In the genomic region with DNA sequence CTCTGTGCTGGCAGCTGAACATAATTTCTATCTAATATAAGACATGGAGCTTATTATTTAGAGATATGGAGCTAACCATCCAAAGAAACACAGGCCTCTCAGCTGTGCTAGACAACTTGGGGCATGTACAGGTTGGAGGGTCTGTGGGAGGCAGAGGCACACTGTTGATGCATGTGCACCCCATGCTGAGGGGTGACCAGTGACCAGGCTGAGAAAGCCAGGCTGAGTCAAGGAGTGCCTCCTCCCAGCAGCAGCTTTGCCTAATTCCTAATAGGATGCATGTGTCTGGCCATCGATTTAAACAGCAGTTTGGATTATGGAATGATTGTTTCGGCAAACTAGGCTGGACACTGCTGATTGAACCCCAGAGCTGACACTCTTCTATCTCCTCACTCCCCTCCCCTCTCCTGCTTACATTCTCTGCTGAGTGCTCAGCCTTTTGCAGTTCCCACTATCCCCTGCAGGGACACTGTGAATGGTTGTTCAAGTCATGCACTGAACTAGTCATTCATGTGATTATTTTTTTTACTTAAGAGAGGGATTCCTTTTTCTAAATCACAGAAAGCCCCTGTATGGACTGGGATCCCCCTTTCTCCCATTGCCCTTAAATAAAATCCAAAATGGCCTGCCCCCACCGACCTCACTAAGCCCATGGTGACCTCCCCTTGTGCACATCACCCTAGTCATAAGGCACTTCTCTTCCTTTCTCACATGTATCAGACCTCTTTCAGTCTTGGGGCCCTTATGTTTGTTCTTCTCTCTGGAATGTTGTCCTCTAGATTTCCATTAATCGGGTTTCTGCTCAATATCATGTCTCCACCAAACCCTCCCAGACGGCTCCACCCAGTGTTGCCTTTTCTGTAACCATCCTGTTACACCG, we compare ENCODE assay signal across 10 cellular contexts.
DNase-seq lines count a peak whose midpoint lies in the region; ATAC-seq and TF ChIP-seq lines count a peak whose summit lies in the region.
"Had no signal": no experiment of that assay in that cellular context is flagged by ENCODE, and none has a peak within 500 bp of the region (broad histone marks: within the 10 kb centered on the region; RNA-seq: fewer than 3 reads in every experiment).

No MANE protein-coding gene starts in this region.

- 62% methylated on average over 6 of the region's 6 CpGs for WGBS in hepatocyte (ENCODE audit: low lambda C conversion rate, missing lambda C conversion rate)
- WGBS in tibial nerve, 2 donors, result 77 to 84% methylated on average over 6 of the region's 6 CpGs

- peak; percentile 84 for ATAC-seq in activated CD8-positive, alpha-beta T cell treated with anti-CD3 and anti-CD28 coated beads for 36 hours

- H3K9me3 ChIP-seq in hepatocyte (ENCODE audit: low read depth), result no peaks in the 10 kb centered on the region
- H3K9me3 ChIP-seq in tibial nerve, result no peaks in the 10 kb centered on the region

- no peak for TF ChIP-seq EP300 in tibial nerve (IDR thresholded peaks at IDR 0.05)

- H3K9me3 Mint-ChIP-seq in activated CD8-positive, alpha-beta T cell treated with anti-CD3 and anti-CD28 coated beads for 36 hours, result no peaks in the 10 kb centered on the region
- H3K9me3 Mint-ChIP-seq: memory B cell, T-cell had no signal

- H3K9me2 ChIP-seq in hepatocyte (replicated peaks; ENCODE audit: insufficient read depth), result no peaks in the 10 kb centered on the region

- H3K4me3 Mint-ChIP-seq in activated CD8-positive, alpha-beta T cell treated with anti-CD3 and anti-CD28 coated beads for 36 hours, result no peak overlapping the region
- H3K4me3 Mint-ChIP-seq: memory B cell, T-cell had no signal

- H3K36me3 Mint-ChIP-seq in activated CD8-positive, alpha-beta T cell treated with anti-CD3 and anti-CD28 coated beads for 36 hours (ENCODE audit: low read depth), result no peaks in the 10 kb centered on the region
- H3K36me3 Mint-ChIP-seq: memory B cell, T-cell had no signal

- no peaks in the 10 kb centered on the region for H3K27me3 ChIP-seq in hepatocyte
- no peaks in the 10 kb centered on the region for H3K27me3 ChIP-seq in tibial nerve

- no peak overlapping the region for H3K27ac Mint-ChIP-seq in activated CD8-positive, alpha-beta T cell treated with anti-CD3 and anti-CD28 coated beads for 36 hours
- H3K27ac Mint-ChIP-seq: memory B cell, T-cell had no signal

- no peaks in the 10 kb centered on the region for H3K27me3 Mint-ChIP-seq in activated CD8-positive, alpha-beta T cell treated with anti-CD3 and anti-CD28 coated beads for 36 hours

- intact Hi-C loops in activated CD8-positive, alpha-beta T cell treated with anti-CD3 and anti-CD28 coated beads for 36 hours (cut with micrococcal nuclease), result no loop called here

- no peak overlapping the region for H3K4me2 ChIP-seq in hepatocyte

- no peaks in the 10 kb centered on the region for H3K79me2 ChIP-seq in hepatocyte

- H3K36me3 ChIP-seq in hepatocyte (replicated peaks; ENCODE audit: insufficient read depth, low read depth) (no peaks in the 10 kb centered on the region), tibial nerve (no peaks in the 10 kb centered on the region)

- POLR2A ChIA-PET in HEK293T (lab: Yijun Ruan, JAX), result no interaction called here
- POLR2A ChIA-PET in activated CD8-positive, alpha-beta T cell treated with anti-CD3 and anti-CD28 coated beads for 36 hours (lab: Charles Lee), result no interaction called here

- no peaks in the 10 kb centered on the region for H4K20me1 ChIP-seq in hepatocyte (ENCODE audit: insufficient read depth, poor library complexity, severe bottlenecking)

- no peak for TF ChIP-seq POLR2A in tibial nerve (IDR thresholded peaks at IDR 0.05)

- DNase-seq in DMS53 (lab: John Stamatoyannopoulos, UW), result peak; percentile 43
- no peak for DNase-seq in DMS53 treated with DMSO at 0.1 percent for 48 hours (lab: John Stamatoyannopoulos, UW; ENCODE audit: unreplicated experiment)
- peak; percentile 63 for DNase-seq in HEK293T (ENCODE audit: extremely low spot score)
- DNase-seq in activated CD8-positive, alpha-beta T cell treated with anti-CD3 and anti-CD28 coated beads for 36 hours, result peak; percentile 54
- DNase-seq in hepatocyte (ENCODE audit: low spot score), result peak; percentile 74
- DNase-seq in tibial nerve (ENCODE audit: low spot score in 2 of 2), result no peak
- no peak for DNase-seq in activated gamma-delta T cell treated with Interleukin-2 at 50 U/mL for 16 hours
- DNase-seq in NCI-H1436 treated with DMSO at 0.1 percent for 48 hours (lab: John Stamatoyannopoulos, UW), result no peak

- CTCF ChIA-PET in HEK293T (lab: Yijun Ruan, JAX), result no interaction called here
- CTCF ChIA-PET in activated CD8-positive, alpha-beta T cell treated with anti-CD3 and anti-CD28 coated beads for 36 hours (lab: Charles Lee), result interaction anchor here (0.8 to 1.5 kb wide), 2 partner anchors 10 to 14 kb away, joined by 3 read pairs; no protein-coding TSS in a partner anchor

- no peaks in the 10 kb centered on the region for H3K4me1 Mint-ChIP-seq in activated CD8-positive, alpha-beta T cell treated with anti-CD3 and anti-CD28 coated beads for 36 hours (ENCODE audit: low read depth)
- H3K4me1 Mint-ChIP-seq: memory B cell had no signal

- H2AFZ ChIP-seq in hepatocyte, result no peak overlapping the region

- H3K4me3 ChIP-seq in hepatocyte (no peak overlapping the region), tibial nerve (no peak overlapping the region)

- TF ChIP-seq CTCF in activated CD8-positive, alpha-beta T cell treated with anti-CD3 and anti-CD28 coated beads for 36 hours (IDR thresholded peaks at IDR 0.05), result peak; percentile 53
- TF ChIP-seq CTCF in hepatocyte (IDR thresholded peaks at IDR 0.05; ENCODE audit: poor library complexity), result peak; percentile 45
- peak; percentile 18 to 64 (median 34) for TF ChIP-seq CTCF in tibial nerve (IDR thresholded peaks at IDR 0.05)

- peaks cover 44% of the 10 kb centered on the region for H3K4me1 ChIP-seq in hepatocyte (ENCODE audit: insufficient read depth)
- H3K4me1 ChIP-seq in tibial nerve, result peaks cover 0 to 31% (median 2%) of the 10 kb centered on the region in 4 donors

- H3K27ac ChIP-seq in hepatocyte (peak overlapping the region; percentile 89), tibial nerve (no peak overlapping the region)

TF ChIP-seq in HEK293T, 16 proteins besides CTCF, POLR2A, EP300 and RAD21:
- TF ChIP-seq, protein P1, sequence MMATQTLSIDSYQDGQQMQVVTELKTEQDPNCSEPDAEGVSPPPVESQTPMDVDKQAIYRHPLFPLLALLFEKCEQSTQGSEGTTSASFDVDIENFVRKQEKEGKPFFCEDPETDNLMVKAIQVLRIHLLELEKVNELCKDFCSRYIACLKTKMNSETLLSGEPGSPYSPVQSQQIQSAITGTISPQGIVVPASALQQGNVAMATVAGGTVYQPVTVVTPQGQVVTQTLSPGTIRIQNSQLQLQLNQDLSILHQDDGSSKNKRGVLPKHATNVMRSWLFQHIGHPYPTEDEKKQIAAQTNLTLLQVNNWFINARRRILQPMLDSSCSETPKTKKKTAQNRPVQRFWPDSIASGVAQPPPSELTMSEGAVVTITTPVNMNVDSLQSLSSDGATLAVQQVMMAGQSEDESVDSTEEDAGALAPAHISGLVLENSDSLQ (IDR thresholded peaks at IDR 0.05), result no peak
- no peak for TF ChIP-seq NFRKB (IDR thresholded peaks at IDR 0.05)
- no peak for TF ChIP-seq L3MBTL2 (conservative IDR thresholded peaks at IDR 0.05)
- no peak for TF ChIP-seq FOXM1 (IDR thresholded peaks at IDR 0.05; ENCODE audit: borderline replicate concordance)
- TF ChIP-seq BHLHE40 (IDR thresholded peaks at IDR 0.05; ENCODE audit: borderline replicate concordance), result no peak
- no peak for TF ChIP-seq SUZ12 (IDR thresholded peaks at IDR 0.05)
- TF ChIP-seq CTBP1 (IDR thresholded peaks at IDR 0.05; ENCODE audit: borderline replicate concordance), result no peak
- no peak for TF ChIP-seq SP1 (IDR thresholded peaks at IDR 0.05)
- no peak for TF ChIP-seq FOXK2 (IDR thresholded peaks at IDR 0.05)
- TF ChIP-seq LEF1 (IDR thresholded peaks at IDR 0.05; ENCODE audit: borderline replicate concordance), result no peak
- TF ChIP-seq HDGF (IDR thresholded peaks at IDR 0.05; ENCODE audit: borderline replicate concordance), result no peak
- no peak for TF ChIP-seq FOXA1 (IDR thresholded peaks at IDR 0.05)
- no peak for TF ChIP-seq TARDBP (IDR thresholded peaks at IDR 0.05)
- TF ChIP-seq ELF4 (IDR thresholded peaks at IDR 0.05), result no peak
- no peak for TF ChIP-seq ARNT (IDR thresholded peaks at IDR 0.05)
- no peak for TF ChIP-seq ZNF384 (IDR thresholded peaks at IDR 0.05)
TF ChIP-seq in HEK293T: peak in this region for 0.

Comparison
In these comparisons a context has a peak if more than half of its experiments do, and no peak if none do; other contexts are left out.
1. DNase-seq: peak in DMS53 (single experiment), HEK293T (single experiment), activated CD8-positive, alpha-beta T cell treated with anti-CD3 and anti-CD28 coated beads for 36 hours (single experiment) and hepatocyte (single experiment); none in DMS53 treated with DMSO at 0.1 percent for 48 hours (single experiment), tibial nerve (0 of 2), activated gamma-delta T cell treated with Interleukin-2 at 50 U/mL for 16 hours (single experiment) and NCI-H1436 treated with DMSO at 0.1 percent for 48 hours (single experiment).
2. Peak in every context shown above with its lines, with median percentiles within 50 percentile points of each other: CTCF ChIP-seq.